1 cellular context compared by ENCODE assay signal in genomic region chr6:122129313-122130025, GRCh38.
TF ChIP-seq lines count a peak whose summit lies in the region.

No MANE protein-coding gene starts in this region.

TF ChIP-seq in GM23338, 12 proteins besides CTCF, POLR2A, EP300 and RAD21 (continued from another document):
- TF ChIP-seq ZNF462 (CRISPR knock-in tag; IDR thresholded peaks at IDR 0.05) = no peak
- no peak for TF ChIP-seq ZNF331 (CRISPR knock-in tag; IDR thresholded peaks at IDR 0.05; ENCODE audit: low read depth)
- TF ChIP-seq ETS1 (IDR thresholded peaks at IDR 0.05) = no peak
- no peak for TF ChIP-seq EZH2 (IDR thresholded peaks at IDR 0.05; ENCODE audit: low read depth, unreplicated experiment)
- TF ChIP-seq POLR2AphosphoS5 (IDR thresholded peaks at IDR 0.05; ENCODE audit: low read depth) = no peak
- no peak for TF ChIP-seq ZNF114 (CRISPR knock-in tag; IDR thresholded peaks at IDR 0.05)
- no peak for TF ChIP-seq JUNB (IDR thresholded peaks at IDR 0.05; ENCODE audit: unreplicated experiment)
- no peak for TF ChIP-seq REST (IDR thresholded peaks at IDR 0.05; ENCODE audit: unreplicated experiment)
- no peak for TF ChIP-seq NANOG (IDR thresholded peaks at IDR 0.05; ENCODE audit: borderline replicate concordance)
- TF ChIP-seq EZH2phosphoT487 (IDR thresholded peaks at IDR 0.05; ENCODE audit: unreplicated experiment) = no peak
